In the genomic region with DNA sequence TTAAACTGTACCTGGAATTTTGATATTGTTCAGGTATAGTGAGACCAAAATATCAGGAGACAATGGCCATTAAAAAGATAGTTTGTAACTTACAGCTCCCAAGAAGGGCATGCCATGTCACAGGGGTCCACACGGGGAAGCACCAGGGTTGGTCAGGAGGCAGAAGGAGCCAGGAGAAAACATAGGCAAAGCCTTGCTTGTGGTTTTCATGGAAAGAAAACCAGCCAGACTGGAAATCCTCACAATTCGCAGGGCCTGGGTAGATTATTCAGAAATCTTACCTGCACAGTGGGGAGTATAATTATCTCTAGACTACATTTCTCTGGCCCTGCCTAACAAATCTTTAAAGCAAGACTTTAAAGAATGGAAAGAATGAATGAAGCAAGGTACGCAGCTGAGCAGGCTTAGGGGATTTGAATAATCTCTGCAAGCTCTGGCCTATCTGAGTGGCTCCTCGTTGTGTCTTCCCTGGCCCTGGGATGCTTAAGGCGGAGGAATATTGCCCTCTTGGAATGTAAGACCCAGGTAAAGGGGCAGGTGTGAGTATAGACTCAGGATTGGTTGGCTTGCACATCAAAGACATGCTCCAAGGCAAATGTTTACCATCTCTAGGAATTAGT, we compare ENCODE assay signal across 23 cellular contexts.
"Had no signal": no experiment of that assay in that cellular context is flagged by ENCODE, and none has a peak within 500 bp of the region (broad histone marks: within the 10 kb centered on the region; RNA-seq: fewer than 3 reads in every experiment).

No MANE protein-coding gene starts in this region.

- H3K36me3 ChIP-seq: brain microvascular endothelial cell, left ventricle myocardium inferior, right lobe of liver had no signal

- H3K4me3 Mint-ChIP-seq: activated CD8-positive, alpha-beta T cell treated with anti-CD3 and anti-CD28 coated beads, Interleukin-2, amount 10 ng/mL, durations not matched to agents 7 days and 5 days; activated naive CD8-positive, alpha-beta T cell treated with anti-CD3 and anti-CD28 coated beads, Interleukin-2, amount 50 U/mL, for 24 hours; activated T-helper 1 cell treated with anti-CD3 and anti-CD28 coated beads, Interleukin-12 subunit alpha, Interleukin-12 subunit beta, Interleukin-2, Interleukin-4 antibody, amounts not matched to agents 30 ng/mL and 10 ng/mL and 1 ng/mL, durations not matched to agents 14 hours and 24 hours and 36 hours; nephron; stimulated activated naive B cell treated with anti-CD40 and anti-IgM and Interleukin-4, amounts not matched to agents 10 μg/mL and 1 μg/mL and 100 μg/mL, for 72 hours; type B pancreatic cell had no signal

- H3K9me3 Mint-ChIP-seq: activated naive CD8-positive, alpha-beta T cell treated with anti-CD3 and anti-CD28 coated beads, Interleukin-2, amount 50 U/mL, for 24 hours; nephron; stimulated activated naive B cell treated with anti-CD40 and anti-IgM and Interleukin-4, amounts not matched to agents 10 μg/mL and 1 μg/mL and 100 μg/mL, for 72 hours; type B pancreatic cell had no signal

- H3K27me3 Mint-ChIP-seq: activated naive CD8-positive, alpha-beta T cell treated with anti-CD3 and anti-CD28 coated beads, Interleukin-2, amount 50 U/mL, for 24 hours; type B pancreatic cell had no signal

- H3K9me3 ChIP-seq: left ventricle myocardium inferior, right lobe of liver had no signal

- H3K27me3 ChIP-seq: brain microvascular endothelial cell, hepatocyte, right lobe of liver had no signal

- DNase-seq: activated CD4-positive, alpha-beta T cell treated with anti-CD3 and anti-CD28 coated beads, Interleukin-2, amount 50 U/mL, for 1 hour; activated CD4-positive, CD25-positive, alpha-beta regulatory T cell treated with anti-CD3 and anti-CD28 coated beads, Interleukin-2, amount 50 U/mL, for 72 hours; activated CD8-positive, alpha-beta T cell treated with anti-CD3 and anti-CD28 coated beads, Interleukin-2, amount 10 ng/mL, durations not matched to agents 7 days and 5 days; activated gamma-delta T cell; activated naive CD4-positive, alpha-beta T cell treated with anti-CD3 and anti-CD28 coated beads, Interleukin-2, amount 50 U/mL, for 16 hours; activated naive CD8-positive, alpha-beta T cell treated with anti-CD3 and anti-CD28 coated beads, Interleukin-2, amount 50 U/mL, for 24 hours; anterior cingulate cortex; brain microvascular endothelial cell; caudate nucleus; effector memory CD4-positive, alpha-beta T cell; foreskin melanocyte; left ventricle myocardium inferior; right lobe of liver; small intestine; stimulated activated CD4-positive, alpha-beta T cell treated with anti-CD3 and anti-CD28 coated beads, Interleukin-2, amount 100 ng/mL, for 48 hours; stimulated activated CD8-positive, alpha-beta memory T cell treated with anti-CD3 and anti-CD28 coated beads, Interleukin-4, amount 100 ng/mL, for 48 hours; stimulated activated naive B cell treated with anti-CD40 and anti-IgM and Interleukin-4, amounts not matched to agents 10 μg/mL and 1 μg/mL and 100 μg/mL, for 72 hours had no signal

- H3K36me3 Mint-ChIP-seq: stimulated activated naive B cell treated with anti-CD40 and anti-IgM and Interleukin-4, amounts not matched to agents 10 μg/mL and 1 μg/mL and 100 μg/mL, for 72 hours; type B pancreatic cell had no signal

- H3K4me1 ChIP-seq: parathyroid adenoma, right lobe of liver had no signal

- ATAC-seq: activated CD8-positive, alpha-beta T cell treated with anti-CD3 and anti-CD28 coated beads, Interleukin-2, amount 10 ng/mL, durations not matched to agents 7 days and 5 days; activated naive CD8-positive, alpha-beta T cell treated with anti-CD3 and anti-CD28 coated beads, Interleukin-2, amount 50 U/mL, for 24 hours; esophagus mucosa; right lobe of liver; stimulated activated naive B cell treated with anti-CD40 and anti-IgM and Interleukin-4, amounts not matched to agents 10 μg/mL and 1 μg/mL and 100 μg/mL, for 72 hours had no signal

- H3K4me3 ChIP-seq: hepatocyte, left ventricle myocardium inferior, right lobe of liver had no signal

- H3K27ac ChIP-seq: brain microvascular endothelial cell, hepatocyte, parathyroid adenoma, right lobe of liver had no signal

- H3K27ac Mint-ChIP-seq: activated CD8-positive, alpha-beta T cell treated with anti-CD3 and anti-CD28 coated beads, Interleukin-2, amount 10 ng/mL, durations not matched to agents 7 days and 5 days; activated naive CD8-positive, alpha-beta T cell treated with anti-CD3 and anti-CD28 coated beads, Interleukin-2, amount 50 U/mL, for 24 hours; activated T-helper 1 cell treated with anti-CD3 and anti-CD28 coated beads, Interleukin-12 subunit alpha, Interleukin-12 subunit beta, Interleukin-2, Interleukin-4 antibody, amounts not matched to agents 30 ng/mL and 10 ng/mL and 1 ng/mL, durations not matched to agents 14 hours and 24 hours and 36 hours; stimulated activated naive B cell treated with anti-CD40 and anti-IgM and Interleukin-4, amounts not matched to agents 10 μg/mL and 1 μg/mL and 100 μg/mL, for 72 hours; type B pancreatic cell had no signal
